12 cellular contexts compared by ENCODE assay signal in genomic region chrY:2887955-2888354, GRCh38. TPM values are rescaled to one million over a fixed set of nuclear protein-coding genes. Genes with fewer than 3 reads are reported as not detected.
DNase-seq lines count a peak whose midpoint lies in the region; ATAC-seq, FAIRE-seq and TF ChIP-seq lines count a peak whose summit lies in the region.
"Had no signal": no experiment of that assay in that cellular context is flagged by ENCODE, and none has a peak within 500 bp of the region (broad histone marks: within the 10 kb centered on the region; RNA-seq: fewer than 3 reads in every experiment).

No MANE protein-coding gene starts in this region.

- H3K4me3 ChIP-seq in A549 (no peak overlapping the region), BE2C (ENCODE audit: low read depth, low read length) (no peak overlapping the region), H7 (ENCODE audit: insufficient read depth, low read depth, low read length) (no peak overlapping the region)

- peaks cover 19% of the 10 kb centered on the region for H3K4me1 Mint-ChIP-seq in activated naive CD8-positive, alpha-beta T cell treated with anti-CD3 and anti-CD28 coated beads, Interleukin-2, amount 50 U/mL, for 24 hours

- no peaks in the 10 kb centered on the region for H3K9me3 ChIP-seq in A549
- H3K9me3 ChIP-seq in BE2C: no peaks in the 10 kb centered on the region

- WGBS in A549 (ENCODE audit: missing lambda C conversion rate): 65% methylated on average over 3 of the region's 3 CpGs

- POLR2A ChIA-PET in A549 (lab: Yijun Ruan, JAX): no interaction called here

- no peak for TF ChIP-seq EP300 in A549 (IDR thresholded peaks at IDR 0.05)

- H3K27me3 Mint-ChIP-seq in activated naive CD8-positive, alpha-beta T cell treated with anti-CD3 and anti-CD28 coated beads, Interleukin-2, amount 50 U/mL, for 24 hours: no peaks in the 10 kb centered on the region
- H3K27me3 Mint-ChIP-seq: naive thymus-derived CD8-positive, alpha-beta T cell had no signal

- H3K36me3 ChIP-seq in BE2C (no peaks in the 10 kb centered on the region), H7 (replicated peaks; ENCODE audit: control insufficient read depth, insufficient read depth, low read length) (no peaks in the 10 kb centered on the region)

- peaks cover 2% of the 10 kb centered on the region for H3K36me3 Mint-ChIP-seq in activated naive CD8-positive, alpha-beta T cell treated with anti-CD3 and anti-CD28 coated beads, Interleukin-2, amount 50 U/mL, for 24 hours (ENCODE audit: low read depth)
- H3K36me3 Mint-ChIP-seq: naive thymus-derived CD8-positive, alpha-beta T cell had no signal

- no peaks in the 10 kb centered on the region for H3K9me3 Mint-ChIP-seq in activated naive CD8-positive, alpha-beta T cell treated with anti-CD3 and anti-CD28 coated beads, Interleukin-2, amount 50 U/mL, for 24 hours
- H3K9me3 Mint-ChIP-seq: naive thymus-derived CD8-positive, alpha-beta T cell had no signal

- CTCF ChIA-PET in A549 (lab: Yijun Ruan, JAX): no interaction called here

- intact Hi-C loops in posterior vena cava (cut with DNase I): no loop called here

- H3K27me3 ChIP-seq in BE2C: no peaks in the 10 kb centered on the region
- H3K27me3 ChIP-seq in H7 (ENCODE audit: control insufficient read depth, insufficient read depth, low read length): no peaks in the 10 kb centered on the region

- no peak for TF ChIP-seq RAD21 in A549 (conservative IDR thresholded peaks at IDR 0.05 in 1 of 2, IDR thresholded peaks at IDR 0.05 in 1 of 2)

- no peak overlapping the region for H3K27ac ChIP-seq in A549

- peak; percentile 59 for ATAC-seq in A549
- peak; percentile 63 for ATAC-seq in GM19372 (IDR thresholded peaks at IDR 0.05; ENCODE audit: low read depth, unreplicated experiment)
- ATAC-seq in HG03460 (IDR thresholded peaks at IDR 0.05; ENCODE audit: unreplicated experiment): peak; percentile 88
- ATAC-seq in activated naive CD8-positive, alpha-beta T cell treated with anti-CD3 and anti-CD28 coated beads, Interleukin-2, amount 50 U/mL, for 24 hours: peak; percentile 88

- DNase-seq in A549 (ENCODE audit: low read depth in 1 of 2, low spot score in 1 of 2): peak in 1 of 2 experiments; percentile 9
- DNase-seq in activated naive CD8-positive, alpha-beta T cell treated with anti-CD3 and anti-CD28 coated beads, Interleukin-2, amount 50 U/mL, for 24 hours: no peak
- no peak for DNase-seq in posterior vena cava (ENCODE audit: low spot score)
- no peak for DNase-seq in amniotic stem cell (lab: John Stamatoyannopoulos, UW)
- no peak for DNase-seq in BE2C
- DNase-seq in H7: no peak
- DNase-seq: COR-L47; naive thymus-derived CD8-positive, alpha-beta T cell; NCI-H446 had no signal

- TF ChIP-seq POLR2A in A549 (IDR thresholded peaks at IDR 0.05; ENCODE audit: low read length): no peak

- H3K4me1 ChIP-seq in A549 (no peaks in the 10 kb centered on the region), BE2C (no peaks in the 10 kb centered on the region)

- H3K4me2 ChIP-seq in A549: no peak overlapping the region

- peak overlapping the region; percentile 77 for H3K27ac Mint-ChIP-seq in activated naive CD8-positive, alpha-beta T cell treated with anti-CD3 and anti-CD28 coated beads, Interleukin-2, amount 50 U/mL, for 24 hours

- FAIRE-seq in A549 (lab: Jason Lieb, UNC): no peak

- TF ChIP-seq CTCF in A549 (IDR thresholded peaks at IDR 0.05) (no peak), BE2C (IDR thresholded peaks at IDR 0.05; ENCODE audit: low read depth, low read length) (no peak)

- H3K4me3 Mint-ChIP-seq in activated naive CD8-positive, alpha-beta T cell treated with anti-CD3 and anti-CD28 coated beads, Interleukin-2, amount 50 U/mL, for 24 hours: peak overlapping the region; percentile 61
- H3K4me3 Mint-ChIP-seq: naive thymus-derived CD8-positive, alpha-beta T cell had no signal

TF ChIP-seq in A549, 52 proteins besides CTCF, POLR2A, EP300 and RAD21 (continues in another document):
- no peak for TF ChIP-seq ELK1 (IDR thresholded peaks at IDR 0.05; ENCODE audit: low read depth, low read length)
- no peak for TF ChIP-seq MAX (IDR thresholded peaks at IDR 0.05)
- no peak for TF ChIP-seq ATOH8 (CRISPR knock-in tag; IDR thresholded peaks at IDR 0.05; ENCODE audit: low read depth)
- no peak for TF ChIP-seq REST (IDR thresholded peaks at IDR 0.05)
- TF ChIP-seq PBX3 (IDR thresholded peaks at IDR 0.05): no peak
- TF ChIP-seq BCL3 (IDR thresholded peaks at IDR 0.05): no peak

RNA-seq across cellular contexts. Expression of gene RPS4Y1, which starts 46.6 kb away (rescaled TPM):
- polyA plus RNA-seq in A549 (2011; rRNA removed): 632 and 671 TPM in 2 replicates
- 345 and 403 TPM in 2 replicates for polyA plus RNA-seq in A549 (2012; cell fraction: cytosol; rRNA removed)
- polyA plus RNA-seq in A549 (2012; cell fraction: nucleus; rRNA removed): 170 and 314 TPM in 2 replicates
- polyA plus RNA-seq in A549 (2017; fragmentation: RNase III; extraction: RNeasy Plus Mini Kit Qiagen cat#74134 plus additional on column Dnase treatment): 225 to 248 TPM (median 233 TPM) in 3 replicates
- polyA minus RNA-seq in A549 (2011; rRNA and poly(A)+ RNA removed): 213 and 242 TPM in 2 replicates
- not detected for total RNA-seq in posterior vena cava
- not detected for polyA plus RNA-seq in BE2C (2012; ENCODE audit: insufficient read depth, insufficient read length, low read depth)
- total RNA-seq in H7 (2014; rRNA removed; shearing (Covaris generic)): not detected in 2 replicates
- total RNA-seq: glomerular endothelial cell had no signal
- polyA plus RNA-seq: naive thymus-derived CD8-positive, alpha-beta T cell had no signal

RNA-seq across cellular contexts. Expression of gene ZFY, which starts 47.2 kb away (rescaled TPM):
- 8.6 and 11.3 TPM in 2 replicates for polyA plus RNA-seq in A549 (2011; rRNA removed)
- 1.5 and 2.1 TPM in 2 replicates for polyA plus RNA-seq in A549 (2012; cell fraction: cytosol; rRNA removed)
- polyA plus RNA-seq in A549 (2012; cell fraction: nucleus; rRNA removed): 1.7 TPM in 2 replicates
- 3.0 to 3.2 TPM (median 3.1 TPM) in 3 replicates for polyA plus RNA-seq in A549 (2017; fragmentation: RNase III; extraction: RNeasy Plus Mini Kit Qiagen cat#74134 plus additional on column Dnase treatment)
- 11.5 and 12.8 TPM in 2 replicates for polyA minus RNA-seq in A549 (2011; rRNA and poly(A)+ RNA removed)
- total RNA-seq in posterior vena cava: not detected
- polyA plus RNA-seq in BE2C (2012; ENCODE audit: insufficient read depth, insufficient read length, low read depth): not detected
- total RNA-seq in H7 (2014; rRNA removed; shearing (Covaris generic)): not detected in 2 replicates
- total RNA-seq: glomerular endothelial cell had no signal
- polyA plus RNA-seq: naive thymus-derived CD8-positive, alpha-beta T cell had no signal
